ENCODE assay signal across 16 cellular contexts in the genomic region with DNA sequence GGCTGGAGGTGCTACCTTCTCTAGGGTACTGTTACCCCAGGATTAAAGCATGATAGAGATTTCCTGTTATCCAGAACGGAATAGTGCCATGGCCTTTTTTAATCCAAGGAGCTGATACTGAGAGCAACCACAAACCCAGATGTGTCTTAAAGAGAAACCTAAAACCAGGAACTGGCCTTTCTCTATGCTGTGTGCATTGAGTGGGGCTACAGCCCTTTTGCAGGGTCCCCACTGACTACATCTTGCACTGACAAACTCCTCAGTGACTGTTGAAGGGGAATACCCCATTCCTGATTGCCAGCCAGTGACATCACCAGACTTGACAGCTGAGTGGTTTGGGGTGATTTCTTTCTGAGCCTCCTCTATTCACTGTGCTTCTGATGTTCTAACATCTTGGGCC.
DNase-seq lines count a peak whose midpoint lies in the region; ATAC-seq and TF ChIP-seq lines count a peak whose summit lies in the region.
"Had no signal": no experiment of that assay in that cellular context is flagged by ENCODE, and none has a peak within 500 bp of the region (broad histone marks: within the 10 kb centered on the region; RNA-seq: fewer than 3 reads in every experiment).

No MANE protein-coding gene starts in this region.

- H3K9me3 Mint-ChIP-seq in activated T-helper 17 cell treated with anti-CD3 and anti-CD28 coated beads, Interleukin-2, amount 50 U/mL, for 72 hours, result no peaks in the 10 kb centered on the region
- H3K9me3 Mint-ChIP-seq: effector memory CD8-positive, alpha-beta T cell had no signal

- no peaks in the 10 kb centered on the region for H3K9me3 ChIP-seq in mesenchymal stem cell (ENCODE audit: control insufficient read depth, low read length)
- H3K9me3 ChIP-seq: heart left ventricle, lower lobe of right lung had no signal

- no peak overlapping the region for H3K14ac ChIP-seq in mesenchymal stem cell (ENCODE audit: low read length in 2 of 2)

- H3K23ac ChIP-seq in mesenchymal stem cell (ENCODE audit: low read length in 2 of 2), result no peak overlapping the region

- no peak overlapping the region for H3K27ac Mint-ChIP-seq in activated T-helper 17 cell treated with anti-CD3 and anti-CD28 coated beads, Interleukin-2, amount 50 U/mL, for 72 hours
- H3K27ac Mint-ChIP-seq: effector memory CD8-positive, alpha-beta T cell had no signal

- no peak for DNase-seq in mesenchymal stem cell
- DNase-seq in germinal center (ENCODE audit: low spot score), result no peak
- no peak for DNase-seq in GM10248 (ENCODE audit: extremely low spot score)
- DNase-seq in DMS79 treated with DMSO at 0.1 percent for 48 hours (lab: John Stamatoyannopoulos, UW), result no peak
- no peak for DNase-seq in H7
- DNase-seq: activated CD8-positive, alpha-beta memory T cell treated with anti-CD3 and anti-CD28 coated beads, Interleukin-2, amount 50 U/mL, for 4 hours; AML-193; DMS79; effector memory CD8-positive, alpha-beta T cell; heart left ventricle; NCI-H345; stimulated activated CD4-positive, alpha-beta T cell treated with anti-CD3 and anti-CD28 coated beads, Interleukin-1b, Interleukin-23, amount 100 ng/mL, for 48 hours had no signal

- peak overlapping the region; percentile 69 for H2AK5ac ChIP-seq in mesenchymal stem cell (ENCODE audit: low read length, severe bottlenecking)

- H2BK5ac ChIP-seq in mesenchymal stem cell (ENCODE audit: low read depth, low read length, poor library complexity, severe bottlenecking), result no peak overlapping the region

- H3K4me3 ChIP-seq in mesenchymal stem cell (ENCODE audit: insufficient read depth in 1 of 2, low read depth in 1 of 2, low read length in 2 of 2), result no peak overlapping the region
- H3K4me3 ChIP-seq in H7 (ENCODE audit: insufficient read depth, low read depth, low read length), result no peak overlapping the region
- H3K4me3 ChIP-seq: heart left ventricle, lower lobe of right lung had no signal

- peaks cover 19% of the 10 kb centered on the region for H3K4me1 ChIP-seq in mesenchymal stem cell (ENCODE audit: control insufficient read depth, insufficient read depth, low read depth, low read length)

- H3K36me3 ChIP-seq in mesenchymal stem cell (ENCODE audit: control insufficient read depth in 1 of 2, insufficient read depth in 2 of 2, low read depth in 1 of 2, low read length in 2 of 2) (peaks cover 26 to 31% of the 10 kb centered on the region in 2 experiments), H7 (replicated peaks; ENCODE audit: control insufficient read depth, insufficient read depth, low read length) (no peaks in the 10 kb centered on the region)

- no peak overlapping the region for H2BK12ac ChIP-seq in mesenchymal stem cell (ENCODE audit: low read length in 2 of 2)

- H3K79me1 ChIP-seq in mesenchymal stem cell (replicated peaks; ENCODE audit: low read length, poor library complexity, severe bottlenecking), result peaks cover 18% of the 10 kb centered on the region

- POLR2A ChIA-PET in GM10248 (lab: Yijun Ruan, JAX), result interaction anchor here (0.6 kb wide), 1 partner anchor 11 kb away, joined by 4 read pairs; no protein-coding TSS in a partner anchor

- no peak overlapping the region for H4K91ac ChIP-seq in mesenchymal stem cell (ENCODE audit: low read length)

- no peak overlapping the region for H2BK120ac ChIP-seq in mesenchymal stem cell (ENCODE audit: low read depth, low read length)

- H3K27ac ChIP-seq in 22Rv1 (peak overlapping the region; percentile 41), mesenchymal stem cell (ENCODE audit: low read length, poor library complexity, severe bottlenecking) (peak overlapping the region; percentile 76)
- H3K27ac ChIP-seq: heart left ventricle, lower lobe of right lung had no signal

- H2BK15ac ChIP-seq in mesenchymal stem cell (ENCODE audit: low read depth, poor library complexity, severe bottlenecking), result no peak overlapping the region

- H3K4me2 ChIP-seq in mesenchymal stem cell (ENCODE audit: low read length, poor library complexity, severe bottlenecking), result no peak overlapping the region

- H3K4me1 Mint-ChIP-seq in activated T-helper 17 cell treated with anti-CD3 and anti-CD28 coated beads, Interleukin-2, amount 50 U/mL, for 72 hours, result no peaks in the 10 kb centered on the region

- H3K27me3 ChIP-seq in mesenchymal stem cell (ENCODE audit: control insufficient read depth in 1 of 2, insufficient read depth in 1 of 2, low read length in 2 of 2), result no peaks in the 10 kb centered on the region
- H3K27me3 ChIP-seq in H7 (ENCODE audit: control insufficient read depth, insufficient read depth, low read length), result no peaks in the 10 kb centered on the region
- H3K27me3 ChIP-seq: heart left ventricle had no signal

- no peak overlapping the region for H3K4me3 Mint-ChIP-seq in activated T-helper 17 cell treated with anti-CD3 and anti-CD28 coated beads, Interleukin-2, amount 50 U/mL, for 72 hours
- H3K4me3 Mint-ChIP-seq: effector memory CD8-positive, alpha-beta T cell had no signal

- H4K8ac ChIP-seq in mesenchymal stem cell (ENCODE audit: low read length), result no peak overlapping the region

- no peak overlapping the region for H3K9ac ChIP-seq in mesenchymal stem cell (ENCODE audit: low read length)

- H3K27me3 Mint-ChIP-seq in activated T-helper 17 cell treated with anti-CD3 and anti-CD28 coated beads, Interleukin-2, amount 50 U/mL, for 72 hours, result no peaks in the 10 kb centered on the region

- H3K18ac ChIP-seq in mesenchymal stem cell (ENCODE audit: low read depth in 1 of 2, low read length in 2 of 2), result no peak overlapping the region

- H3K36me3 Mint-ChIP-seq in activated T-helper 17 cell treated with anti-CD3 and anti-CD28 coated beads, Interleukin-2, amount 50 U/mL, for 72 hours (ENCODE audit: low read depth), result no peaks in the 10 kb centered on the region

- no peak for TF ChIP-seq CTCF in 22Rv1 (IDR thresholded peaks at IDR 0.05)
- no peak for TF ChIP-seq CTCF in GM10248 (IDR thresholded peaks at IDR 0.05; ENCODE audit: control extremely low read depth, extremely low read depth, low read depth, missing control alignments)

- no peak overlapping the region for H3K4ac ChIP-seq in mesenchymal stem cell (ENCODE audit: low read depth in 1 of 2, low read length in 2 of 2)

- WGBS in mesenchymal stem cell, result 82% methylated on average over 1 of the region's 1 CpG

- no peak overlapping the region for H2AFZ ChIP-seq in mesenchymal stem cell (ENCODE audit: low read depth, low read length)

- ATAC-seq in GM21619 (IDR thresholded peaks at IDR 0.05; ENCODE audit: unreplicated experiment), result peak; percentile 27
- ATAC-seq in activated T-helper 17 cell treated with anti-CD3 and anti-CD28 coated beads, Interleukin-2, amount 50 U/mL, for 72 hours (replicated peaks), result peak; percentile 66
- ATAC-seq: effector memory CD8-positive, alpha-beta T cell had no signal

- CTCF ChIA-PET in GM10248 (lab: Yijun Ruan, JAX), result interaction anchor here (1.0 to 2.4 kb wide), 7 partner anchors 8 to 189 kb away, joined by 3 to 8 read pairs (median 3); no protein-coding TSS in a partner anchor
